Comparison of ENCODE assay signal across 8 cellular contexts in the genomic region with DNA sequence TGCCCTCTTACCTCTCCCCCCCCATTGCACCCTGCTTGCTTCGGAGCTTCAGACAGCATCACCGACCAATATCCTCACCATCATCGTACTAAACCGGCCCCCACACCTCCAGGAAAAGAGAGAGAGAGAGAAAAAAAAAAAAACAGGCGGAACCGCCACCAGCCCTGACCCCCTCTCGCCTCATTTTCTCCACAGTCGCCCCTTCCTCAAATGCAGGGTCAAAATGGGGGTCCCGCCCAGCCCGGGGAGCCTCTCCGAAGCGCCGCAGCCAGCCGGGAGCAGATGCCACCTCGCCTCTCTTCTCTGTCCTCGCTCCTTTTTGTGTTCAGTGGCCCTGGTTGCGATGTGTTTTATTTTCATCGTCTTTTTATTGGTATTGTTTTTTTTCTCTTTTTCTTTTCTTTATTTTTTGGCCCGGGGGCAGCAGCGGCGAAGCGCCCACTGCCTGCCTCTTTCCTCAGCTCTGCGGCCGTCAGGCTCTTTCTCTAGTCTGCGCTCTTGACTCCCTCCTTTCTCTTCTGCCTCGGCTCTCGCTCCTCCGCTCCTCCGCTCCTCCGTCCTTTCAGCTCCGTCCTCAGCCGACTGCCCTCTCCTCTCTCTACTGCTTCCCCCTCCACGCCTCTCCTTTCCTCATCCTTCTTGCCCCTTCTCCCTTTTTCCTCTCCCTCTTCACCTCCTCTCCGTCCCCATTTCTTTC. TPM values are rescaled to one million over a fixed set of nuclear protein-coding genes. Genes with fewer than 3 reads are reported as not detected.
DNase-seq lines count a peak whose midpoint lies in the region; ATAC-seq and TF ChIP-seq lines count a peak whose summit lies in the region.

No MANE protein-coding gene starts in this region.

- POLR2A ChIA-PET in Panc1 (lab: Charles Lee): interaction anchor here (0.6 kb wide), 1 partner anchor 77 kb away, joined by 4 read pairs; no protein-coding TSS in a partner anchor

- ATAC-seq in Panc1 (peak; percentile 56), HG02852 (IDR thresholded peaks at IDR 0.05; ENCODE audit: unreplicated experiment) (no peak), HG02885 (IDR thresholded peaks at IDR 0.05; ENCODE audit: poor library complexity, unreplicated experiment) (no peak)

- intact Hi-C loops in Panc1 (cut with micrococcal nuclease; ENCODE audit: unreplicated experiment): no loop called here

- DNase-seq in activated CD8-positive, alpha-beta memory T cell treated with anti-CD3 and anti-CD28 coated beads for 24 hours: peak; percentile 66
- no peak for DNase-seq in activated CD8-positive, alpha-beta memory T cell treated with anti-CD3 and anti-CD28 coated beads, Interleukin-2, amount 50 U/mL, for 4 hours
- DNase-seq in Panc1 (ENCODE audit: low read depth, low spot score) (no peak), endodermal cell (peak; percentile 65), nephron progenitor cell (no peak), NCI-H1048 (lab: John Stamatoyannopoulos, UW) (no peak)

- H3K36me3 ChIP-seq in Panc1 (ENCODE audit: control insufficient read depth, insufficient read depth, low read length): no peaks in the 10 kb centered on the region
- H3K36me3 ChIP-seq in endodermal cell (ENCODE audit: control insufficient read depth, insufficient read depth, low read length): no peaks in the 10 kb centered on the region

- H3K9me3 ChIP-seq in Panc1 (ENCODE audit: control insufficient read depth, insufficient read depth, low read depth, low read length): no peaks in the 10 kb centered on the region
- H3K9me3 ChIP-seq in endodermal cell (ENCODE audit: control insufficient read depth, low read length): no peaks in the 10 kb centered on the region

- H3K4me3 ChIP-seq in Panc1 (ENCODE audit: low read depth in 2 of 2, low read length in 2 of 2) (peak overlapping the region; percentile 43 to 45), endodermal cell (ENCODE audit: low read length) (peak overlapping the region; percentile 70)

- H3K4me1 Mint-ChIP-seq in endodermal cell (peaks cover 5% of the 10 kb centered on the region), nephron progenitor cell (peaks cover 36% of the 10 kb centered on the region)

- H3K27ac Mint-ChIP-seq in endodermal cell (no peak overlapping the region), nephron progenitor cell (no peak overlapping the region)

- 2 to 4% methylated on average over 14 to 34 of the region's 34 CpGs for WGBS in endodermal cell (ENCODE audit: insufficient coverage in 1 of 2, insufficient read length in 1 of 2), 2 experiments

- in situ Hi-C loops in Panc1 (cut with HindIII; ENCODE audit: low pct_unique_long_range_greater_than_20kb, low sequenced_read_pairs): no loop called here

- TF ChIP-seq CTCF in Panc1 (IDR thresholded peaks at IDR 0.05): no peak
- TF ChIP-seq CTCF in endodermal cell (conservative IDR thresholded peaks at IDR 0.05): no peak
- no peak for TF ChIP-seq CTCF in nephron progenitor cell (IDR thresholded peaks at IDR 0.05)

- H3K27ac ChIP-seq in Panc1 (ENCODE audit: low read length): no peak overlapping the region
- H3K27ac ChIP-seq in endodermal cell (ENCODE audit: low read depth, low read length): no peak overlapping the region

- H3K4me3 Mint-ChIP-seq in endodermal cell: peak overlapping the region; percentile 49
- H3K4me3 Mint-ChIP-seq in nephron progenitor cell: peak overlapping the region; percentile 82

- H3K9me3 Mint-ChIP-seq in endodermal cell (no peaks in the 10 kb centered on the region), nephron progenitor cell (no peaks in the 10 kb centered on the region)

- no peaks in the 10 kb centered on the region for H3K36me3 Mint-ChIP-seq in endodermal cell (ENCODE audit: low read depth)
- no peaks in the 10 kb centered on the region for H3K36me3 Mint-ChIP-seq in nephron progenitor cell (ENCODE audit: low read depth)

- no TSS peak for BruUV-seq in Panc1 (replicated peaks; lab: Mats Ljungman, UMichigan)

- H3K9ac ChIP-seq in endodermal cell (ENCODE audit: extremely low read depth, low read length, poor library complexity, severe bottlenecking): no peak overlapping the region

- H3K27me3 Mint-ChIP-seq in endodermal cell (ENCODE audit: insufficient read depth) (peaks cover 47% of the 10 kb centered on the region), nephron progenitor cell (ENCODE audit: low read depth, poor library complexity) (peaks cover 45% of the 10 kb centered on the region)

- H3K27me3 ChIP-seq in Panc1 (ENCODE audit: control insufficient read depth, insufficient read depth, low read length) (peaks cover 15% of the 10 kb centered on the region), endodermal cell (ENCODE audit: control insufficient read depth, insufficient read depth, low read length, poor library complexity, severe bottlenecking) (peaks cover 88% of the 10 kb centered on the region)

- CTCF ChIA-PET in Panc1 (lab: Charles Lee): interaction anchor here (0.6 to 0.8 kb wide), 3 partner anchors 32 to 87 kb away, joined by 3 to 13 read pairs (median 3); partner anchors contain the start of gene POU2F2

- H3K4me1 ChIP-seq in Panc1 (ENCODE audit: control insufficient read depth, insufficient read depth, low read length) (no peaks in the 10 kb centered on the region), endodermal cell (ENCODE audit: control insufficient read depth, insufficient read depth, low read length) (no peaks in the 10 kb centered on the region)

RNA-seq across cellular contexts. Expression of gene DEDD2, which starts 41.4 kb away (rescaled TPM):
- total RNA-seq in Panc1 (2021; ENCODE audit: unreplicated experiment) (13.2 TPM), endodermal cell (10 to 100 TPM; 25.8 to 28.0 TPM)
- polyA plus RNA-seq in Panc1 (2012; ENCODE audit: insufficient read length): 18.1 TPM
- polyA plus RNA-seq in endodermal cell (2013, experiment 1 of 2): 20.5 TPM
- 15.9 TPM for polyA plus RNA-seq in endodermal cell (2013, experiment 2 of 2)

RNA-seq across cellular contexts. Expression of gene POU2F2, which starts 43.9 kb away (rescaled TPM):
- 0.10 TPM for total RNA-seq in Panc1 (2021; ENCODE audit: unreplicated experiment)
- polyA plus RNA-seq in Panc1 (2012; ENCODE audit: insufficient read length): 0.22 TPM
- 1 to 10 TPM; 1.8 to 2.6 TPM for total RNA-seq in endodermal cell
- 9.7 TPM for polyA plus RNA-seq in endodermal cell (2013, experiment 1 of 2)
- 7.1 TPM for polyA plus RNA-seq in endodermal cell (2013, experiment 2 of 2)

RNA-seq across cellular contexts. Expression of gene ZNF526, which starts 44.0 kb away (rescaled TPM):
- total RNA-seq in Panc1 (2021; ENCODE audit: unreplicated experiment) (10.5 TPM), endodermal cell (10 to 100 TPM; 15.7 to 16.0 TPM)
- 8.4 TPM for polyA plus RNA-seq in Panc1 (2012; ENCODE audit: insufficient read length)
- polyA plus RNA-seq in endodermal cell (2013, experiment 1 of 2): 9.6 TPM
- 9.5 TPM for polyA plus RNA-seq in endodermal cell (2013, experiment 2 of 2)

Comparison
In these comparisons a context has a peak if more than half of its experiments do, and no peak if none do; other contexts are left out.
1. DNase-seq: peak in activated CD8-positive, alpha-beta memory T cell treated with anti-CD3 and anti-CD28 coated beads for 24 hours (single experiment) and endodermal cell (single experiment); none in activated CD8-positive, alpha-beta memory T cell treated with anti-CD3 and anti-CD28 coated beads, Interleukin-2, amount 50 U/mL, for 4 hours (single experiment), Panc1 (single experiment), nephron progenitor cell (single experiment) and NCI-H1048 (single experiment).